In genomic region chr21:29634410-29634809, GRCh38 we compare ENCODE assay signal across 11 cellular contexts.
"Had no signal": no experiment of that assay in that cellular context is flagged by ENCODE, and none has a peak within 500 bp of the region (broad histone marks: within the 10 kb centered on the region; RNA-seq: fewer than 3 reads in every experiment).

No MANE protein-coding gene starts in this region.

- H3K36me3 ChIP-seq: HAP-1 had no signal

- H3K9ac ChIP-seq: GM23248 had no signal

- DNase-seq: GM23248, GOT3, H7, H9, HCEC 1CT, HFFc6 had no signal

- FAIRE-seq: H1, H54 had no signal

- H3K4me2 ChIP-seq: GM23338 had no signal

- H3K4me3 ChIP-seq: GM23248, GM23338, HAP-1 had no signal

- H3K27ac ChIP-seq: GM23248 had no signal

- H2AFZ ChIP-seq: GM23248, GM23338 had no signal

- H3K9me3 ChIP-seq: HAP-1 had no signal

- ATAC-seq: GM23338, HCT116 had no signal

- H3K4me1 ChIP-seq: HAP-1 had no signal
